2 cellular contexts compared by ENCODE assay signal in the genomic region with DNA sequence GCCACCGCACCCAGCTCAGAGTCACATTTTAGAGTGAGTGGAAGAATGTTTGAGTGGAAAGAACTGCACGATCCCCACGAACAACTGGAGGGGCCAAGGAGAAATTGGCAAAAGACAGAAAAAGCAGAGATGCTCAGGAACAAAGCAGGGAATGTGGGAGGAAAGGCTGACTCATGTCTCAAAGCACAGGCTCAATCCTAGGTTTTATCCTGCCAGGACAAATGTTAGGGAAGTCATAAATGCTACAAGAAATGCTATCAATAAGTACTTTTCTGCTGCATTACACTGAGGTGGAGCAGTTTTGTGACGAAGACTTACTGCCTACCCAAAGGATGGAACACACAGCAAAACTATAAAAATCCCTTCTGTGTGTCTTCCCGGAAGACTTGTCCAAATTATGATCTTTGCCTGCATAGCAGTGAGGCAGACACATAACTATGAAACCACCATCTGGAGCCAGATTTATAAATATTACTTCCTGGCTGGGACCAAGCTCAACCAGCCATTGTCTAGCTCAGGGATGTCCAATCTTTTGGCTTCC.
TF ChIP-seq lines count a peak whose summit lies in the region.

No MANE protein-coding gene starts in this region.

TF ChIP-seq in IMR-90, 13 proteins besides CTCF, POLR2A, EP300 and RAD21:
- TF ChIP-seq CHD1 (IDR thresholded peaks at IDR 0.05; ENCODE audit: low read depth, low read length) (no peak), FOS (IDR thresholded peaks at IDR 0.05; ENCODE audit: low read depth, low read length) (no peak), RFX5 (IDR thresholded peaks at IDR 0.05; ENCODE audit: low read depth, low read length) (no peak), SMC3 (IDR thresholded peaks at IDR 0.05; ENCODE audit: low read depth, low read length) (no peak), BHLHE40 (IDR thresholded peaks at IDR 0.05; ENCODE audit: low read depth, low read length) (no peak), NFE2L2 (IDR thresholded peaks at IDR 0.05; ENCODE audit: low read depth, low read length) (no peak), RCOR1 (IDR thresholded peaks at IDR 0.05; ENCODE audit: insufficient replicate concordance, low read length) (no peak), CEBPB (IDR thresholded peaks at IDR 0.05; ENCODE audit: low read depth, low read length) (no peak), MAZ (IDR thresholded peaks at IDR 0.05; ENCODE audit: borderline replicate concordance, low read depth, low read length) (no peak), ELK1 (IDR thresholded peaks at IDR 0.05; ENCODE audit: borderline replicate concordance, low read depth, low read length) (no peak), MAFK (IDR thresholded peaks at IDR 0.05; ENCODE audit: low read depth, low read length) (no peak), MXI1 (IDR thresholded peaks at IDR 0.05; ENCODE audit: borderline replicate concordance, low read depth, low read length) (no peak)
- TF ChIP-seq, protein P1, sequence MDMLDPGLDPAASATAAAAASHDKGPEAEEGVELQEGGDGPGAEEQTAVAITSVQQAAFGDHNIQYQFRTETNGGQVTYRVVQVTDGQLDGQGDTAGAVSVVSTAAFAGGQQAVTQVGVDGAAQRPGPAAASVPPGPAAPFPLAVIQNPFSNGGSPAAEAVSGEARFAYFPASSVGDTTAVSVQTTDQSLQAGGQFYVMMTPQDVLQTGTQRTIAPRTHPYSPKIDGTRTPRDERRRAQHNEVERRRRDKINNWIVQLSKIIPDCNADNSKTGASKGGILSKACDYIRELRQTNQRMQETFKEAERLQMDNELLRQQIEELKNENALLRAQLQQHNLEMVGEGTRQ (IDR thresholded peaks at IDR 0.05; ENCODE audit: low read depth, low read length): no peak

TF ChIP-seq in endothelial cell of umbilical vein, 7 proteins besides CTCF, POLR2A, EP300 and RAD21:
- peak; percentile 68 for TF ChIP-seq JUN (IDR thresholded peaks at IDR 0.05; ENCODE audit: borderline replicate concordance, insufficient read depth, insufficient read length, low read depth)
- no peak for TF ChIP-seq GATA2 (IDR thresholded peaks at IDR 0.05; ENCODE audit: insufficient read depth, insufficient read length, low read depth, low read length)
- TF ChIP-seq MYC (IDR thresholded peaks at IDR 0.05; ENCODE audit: low read depth, low read length): no peak
- TF ChIP-seq POLR2AphosphoS5 (IDR thresholded peaks at IDR 0.05; ENCODE audit: insufficient read depth, low read depth, low read length): peak; percentile 23
- TF ChIP-seq, protein P2, sequence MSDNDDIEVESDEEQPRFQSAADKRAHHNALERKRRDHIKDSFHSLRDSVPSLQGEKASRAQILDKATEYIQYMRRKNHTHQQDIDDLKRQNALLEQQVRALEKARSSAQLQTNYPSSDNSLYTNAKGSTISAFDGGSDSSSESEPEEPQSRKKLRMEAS (IDR thresholded peaks at IDR 0.05; ENCODE audit: insufficient read depth, insufficient read length): no peak
- TF ChIP-seq EZH2 (IDR thresholded peaks at IDR 0.05; ENCODE audit: borderline replicate concordance, low read depth, low read length, severe bottlenecking): no peak
- peak; percentile 67 for TF ChIP-seq FOS (IDR thresholded peaks at IDR 0.05; ENCODE audit: borderline replicate concordance, insufficient read depth, low read length)
